In genomic region chr2:46031124-46031523, GRCh38 we compare ENCODE assay signal across 22 cellular contexts.
"Had no signal": no experiment of that assay in that cellular context is flagged by ENCODE, and none has a peak within 500 bp of the region (broad histone marks: within the 10 kb centered on the region; RNA-seq: fewer than 3 reads in every experiment).

No MANE protein-coding gene starts in this region.

- H3K4me3 ChIP-seq: body of pancreas, coronary artery, esophagus squamous epithelium, right atrium auricular region, SJCRH30, skin epidermis, stomach, thoracic aorta had no signal

- H3K9me3 ChIP-seq: body of pancreas, esophagus squamous epithelium, right atrium auricular region, SJCRH30, stomach, thoracic aorta had no signal

- H3K36me3 ChIP-seq: esophagus squamous epithelium, right atrium auricular region, SJCRH30, stomach, thoracic aorta had no signal

- DNase-seq: activated CD4-positive, alpha-beta T cell treated with anti-CD3 and anti-CD28 coated beads for 1 hour; activated gamma-delta T cell treated with Interleukin-2 at 50 U/mL for 16 hours; amniotic stem cell; body of pancreas; central memory CD4-positive, alpha-beta T cell; esophagus squamous epithelium; foreskin fibroblast; glutamatergic neuron; naive B cell; nucleus accumbens; SJCRH30; stimulated activated CD4-positive, alpha-beta T cell treated with anti-CD3 and anti-CD28 coated beads, Interleukin-4, amount 100 ng/mL, for 4 hours; stimulated activated CD8-positive, alpha-beta memory T cell treated with anti-CD3 and anti-CD28 coated beads, Interleukin-4, amount 100 ng/mL, for 48 hours; stomach; T-cell had no signal

- H3K27ac Mint-ChIP-seq: activated naive CD8-positive, alpha-beta T cell; progenitor cell of endocrine pancreas; T-cell had no signal

- H3K27ac ChIP-seq: body of pancreas, RWPE1, SJCRH30 had no signal

- H3K9me3 Mint-ChIP-seq: T-cell had no signal

- H3K4me1 Mint-ChIP-seq: T-cell had no signal

- ATAC-seq: body of pancreas, T-cell had no signal

- H3K4me3 Mint-ChIP-seq: activated naive CD8-positive, alpha-beta T cell; naive B cell; T-cell had no signal

- H3K27me3 ChIP-seq: body of pancreas, esophagus squamous epithelium, right atrium auricular region, SJCRH30, stomach had no signal

- H3K27me3 Mint-ChIP-seq: activated naive CD8-positive, alpha-beta T cell; naive B cell; progenitor cell of endocrine pancreas; T-cell had no signal
